Comparison of ENCODE assay signal across 1 cellular context in the genomic region with DNA sequence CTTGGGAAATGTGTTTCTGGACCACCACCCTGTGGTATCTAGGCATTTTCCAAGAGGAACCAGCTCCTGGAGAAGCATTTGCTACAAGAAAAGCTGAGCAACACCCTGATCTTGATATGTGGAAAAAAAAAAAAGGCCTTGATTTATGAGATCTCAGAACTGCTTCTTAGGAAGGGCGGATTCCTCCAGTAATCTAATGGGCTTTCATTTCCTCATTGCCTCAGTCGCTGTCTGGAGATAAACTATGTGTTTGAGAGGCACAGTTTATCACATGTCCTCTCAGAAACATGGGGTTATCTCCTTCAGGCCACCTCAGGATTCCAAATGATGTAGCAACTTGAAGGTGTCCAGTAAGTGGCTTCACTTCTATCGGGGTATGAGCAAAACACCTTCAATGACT.
TF ChIP-seq lines count a peak whose summit lies in the region.

No MANE protein-coding gene starts in this region.

TF ChIP-seq in HepG2, 621 proteins besides CTCF, POLR2A, EP300 and RAD21 (continued from another document):
- TF ChIP-seq PREB (CRISPR knock-in tag; IDR thresholded peaks at IDR 0.05) (no peak), ZNF782 (CRISPR knock-in tag; IDR thresholded peaks at IDR 0.05; ENCODE audit: borderline replicate concordance) (no peak), ELF3 (CRISPR knock-in tag; IDR thresholded peaks at IDR 0.05) (no peak), PITX1 (CRISPR knock-in tag; IDR thresholded peaks at IDR 0.05) (no peak), KDM2A (CRISPR knock-in tag; IDR thresholded peaks at IDR 0.05; ENCODE audit: borderline replicate concordance, low read depth) (no peak), ZFP37 (CRISPR knock-in tag; IDR thresholded peaks at IDR 0.05; ENCODE audit: borderline replicate concordance) (no peak)
